8 cellular contexts compared by ENCODE assay signal in the genomic region with DNA sequence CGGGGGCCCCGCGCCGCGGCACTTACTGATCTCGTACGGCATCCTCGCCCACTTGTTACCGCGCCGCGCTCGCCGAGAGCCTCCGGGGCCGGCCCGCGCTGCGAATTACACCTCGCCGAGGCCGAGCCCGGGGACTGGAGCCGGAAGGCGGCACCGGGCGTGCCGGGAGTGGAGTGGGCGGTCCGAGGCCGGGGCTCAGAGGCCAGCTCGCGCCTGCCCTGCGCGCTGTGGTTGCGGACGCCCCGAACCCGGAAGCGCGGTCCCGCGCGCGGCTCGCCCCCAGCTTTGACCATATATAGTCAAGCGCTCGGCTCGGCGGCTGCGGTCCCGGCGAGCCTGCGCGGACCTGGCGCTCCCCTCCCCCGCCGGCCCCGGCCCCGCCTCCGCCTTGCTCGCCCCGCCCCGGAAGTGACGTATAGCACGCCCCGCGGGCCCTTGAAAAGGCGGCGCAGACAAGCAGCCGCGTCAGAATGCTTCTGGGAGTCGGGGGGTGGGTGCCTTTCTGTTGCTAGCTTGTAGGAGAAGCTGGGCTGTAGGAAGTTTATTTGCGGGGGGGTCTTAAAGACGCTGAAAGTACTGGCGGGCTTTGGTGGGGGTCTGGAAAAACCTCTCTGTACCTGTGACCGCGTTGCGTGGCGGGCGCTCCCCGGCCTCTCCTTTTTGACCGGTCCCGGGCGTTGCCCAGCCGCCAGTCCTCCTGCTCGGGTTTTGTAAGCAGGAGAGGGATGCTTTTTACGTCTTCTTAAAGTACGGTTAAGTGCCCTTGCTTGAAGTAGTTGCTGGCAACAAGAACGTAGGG. TPM values are rescaled to one million over a fixed set of nuclear protein-coding genes. Genes with fewer than 3 reads are reported as not detected.
DNase-seq lines count a peak whose midpoint lies in the region; ATAC-seq and TF ChIP-seq lines count a peak whose summit lies in the region.

Gene WDR1 (minus strand): TSS at position 175 of the 799 bp plus-strand sequence. CDS start 133 bp downstream, at position 42.

- H3K27ac ChIP-seq in ascending aorta (peak within 1 kb of the TSS; percentile 93 to 95), right cardiac atrium (ENCODE audit: low read length) (peak within 1 kb of the TSS; percentile 99), uterus (peak within 1 kb of the TSS; percentile 94 to 99)

- peak within 1 kb of the TSS; percentile 61 to 82 for H3K4me3 ChIP-seq in ascending aorta
- peak within 1 kb of the TSS; percentile 83 for H3K4me3 ChIP-seq in right cardiac atrium (ENCODE audit: low read length)
- H3K4me3 ChIP-seq in uterus: peak within 1 kb of the TSS; percentile 61 to 82

- H3K9me3 ChIP-seq in ascending aorta (no peaks in the 10 kb centered on the region), right cardiac atrium (ENCODE audit: control insufficient read depth, low read length) (no peaks in the 10 kb centered on the region), uterus (no peaks in the 10 kb centered on the region)

- peak in 1 of 3 experiments; percentile 4 for TF ChIP-seq CTCF in ascending aorta (IDR thresholded peaks at IDR 0.05)
- TF ChIP-seq CTCF in uterus (IDR thresholded peaks at IDR 0.05): peak in 1 of 4 experiments; percentile 7

- no peaks in the 10 kb centered on the region for H3K27me3 ChIP-seq in ascending aorta
- H3K27me3 ChIP-seq in right cardiac atrium (ENCODE audit: control insufficient read depth, insufficient read depth): no peaks in the 10 kb centered on the region
- H3K27me3 ChIP-seq in uterus: no peaks in the 10 kb centered on the region

- intact Hi-C loops in ascending aorta (cut with DNase I): loop anchor here (1.0 to 5.0 kb wide), 5 partner anchors 11 to 426 kb away; no protein-coding TSS in a partner anchor
- intact Hi-C loops in right cardiac atrium (cut with DNase I): no loop called here
- intact Hi-C loops in uterus (cut with DNase I; ENCODE audit: low total_unique reads): no loop called here

- H3K4me1 ChIP-seq in ascending aorta (peaks cover 18 to 42% of the 10 kb centered on the region in 2 donors), right cardiac atrium (ENCODE audit: control insufficient read depth, insufficient read depth, low read length) (peaks cover 9% of the 10 kb centered on the region), uterus (peaks cover 5 to 19% of the 10 kb centered on the region in 2 donors)

- peak; percentile 62 for DNase-seq in NCI-H187 treated with DMSO at 0.1 percent for 48 hours (lab: John Stamatoyannopoulos, UW)
- DNase-seq in T-helper 2 cell treated with Interferon-gamma antibody and Interleukin-4, amounts not matched to agents 5 μg/mL and 100 μg/mL, for 36 hours (ENCODE audit: low spot score): peak; percentile 94
- DNase-seq in ascending aorta (ENCODE audit: low spot score in 2 of 2): peak; percentile 86 to 98
- peak; percentile 98 to 99 (median 99) for DNase-seq in right cardiac atrium
- DNase-seq in putamen (ENCODE audit: low spot score): peak; percentile 92
- peak; percentile 96 to 98 for DNase-seq in uterus

- under 1% methylated on average over 90 of the region's 90 CpGs for WGBS in right cardiac atrium

- H3K36me3 Mint-ChIP-seq in T-helper 2 cell treated with Interferon-gamma antibody and Interleukin-4, amounts not matched to agents 5 μg/mL and 100 μg/mL, for 36 hours (ENCODE audit: low read depth): peaks cover 43% of the 10 kb centered on the region

- peak; percentile 98 for TF ChIP-seq POLR2A in GM18505 (IDR thresholded peaks at IDR 0.05; ENCODE audit: borderline replicate concordance, extremely low read depth, insufficient read depth, insufficient read length)
- TF ChIP-seq POLR2A in uterus (IDR thresholded peaks at IDR 0.05): peak; percentile 96 to 98

- peak within 1 kb of the TSS; percentile 98 for H3K27ac Mint-ChIP-seq in T-helper 2 cell treated with Interferon-gamma antibody and Interleukin-4, amounts not matched to agents 5 μg/mL and 100 μg/mL, for 36 hours

- no peaks in the 10 kb centered on the region for H3K27me3 Mint-ChIP-seq in T-helper 2 cell treated with Interferon-gamma antibody and Interleukin-4, amounts not matched to agents 5 μg/mL and 100 μg/mL, for 36 hours (ENCODE audit: low read depth)

- peaks cover 22 to 33% of the 10 kb centered on the region in 2 donors for H3K36me3 ChIP-seq in ascending aorta
- H3K36me3 ChIP-seq in uterus: no peaks in the 10 kb centered on the region

- H3K9me3 Mint-ChIP-seq in T-helper 2 cell treated with Interferon-gamma antibody and Interleukin-4, amounts not matched to agents 5 μg/mL and 100 μg/mL, for 36 hours: no peaks in the 10 kb centered on the region

- H3K4me3 Mint-ChIP-seq in T-helper 2 cell treated with Interferon-gamma antibody and Interleukin-4, amounts not matched to agents 5 μg/mL and 100 μg/mL, for 36 hours: peak within 1 kb of the TSS; percentile 96

- ATAC-seq in GM18505 (IDR thresholded peaks at IDR 0.05; ENCODE audit: unreplicated experiment) (peak; percentile 89), HG02943 (IDR thresholded peaks at IDR 0.05; ENCODE audit: low read depth, unreplicated experiment) (peak; percentile 80), right cardiac atrium (peak; percentile 98 to 99)

- H3K4me1 Mint-ChIP-seq in T-helper 2 cell treated with Interferon-gamma antibody and Interleukin-4, amounts not matched to agents 5 μg/mL and 100 μg/mL, for 36 hours (ENCODE audit: low read depth): peaks cover 63% of the 10 kb centered on the region

RNA-seq across cellular contexts. Expression of gene WDR1, which starts in this region (rescaled TPM):
- total RNA-seq in ascending aorta (216 TPM), right cardiac atrium (100 to 1,000 TPM; 181 to 280 (median 218) TPM), uterus (100 to 1,000 TPM; 161 to 517 (median 173) TPM)
- polyA plus RNA-seq in right cardiac atrium: 116 TPM

Comparison
In these comparisons a context has a peak if more than half of its experiments do, and no peak if none do; other contexts are left out.
1. Peak in every context shown above with its lines: DNase-seq, ATAC-seq, H3K4me3 ChIP-seq and H3K27ac ChIP-seq.